Comparison of ENCODE assay signal across 9 cellular contexts in the genomic region with DNA sequence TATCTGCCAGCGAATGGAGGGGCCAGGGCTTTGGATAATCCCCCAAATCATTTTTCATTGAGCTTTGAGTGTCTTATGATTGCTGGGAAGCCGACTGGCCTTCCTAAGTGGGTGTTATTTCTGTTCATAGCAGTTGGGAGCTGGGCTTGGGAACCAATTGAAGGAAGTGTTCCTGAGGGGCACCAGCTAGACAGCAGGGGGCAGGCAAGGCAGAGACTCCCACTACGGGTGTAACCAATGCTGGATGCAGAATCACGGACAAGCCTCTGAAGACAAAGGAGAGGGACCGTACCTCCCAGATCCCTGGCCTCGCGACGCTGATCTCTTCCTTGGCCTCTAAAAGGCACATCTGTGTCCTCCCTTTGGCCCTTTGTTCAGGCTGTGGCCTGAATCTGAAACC.
DNase-seq lines count a peak whose midpoint lies in the region; ATAC-seq, FAIRE-seq and TF ChIP-seq lines count a peak whose summit lies in the region.
"Had no signal": no experiment of that assay in that cellular context is flagged by ENCODE, and none has a peak within 500 bp of the region (broad histone marks: within the 10 kb centered on the region; RNA-seq: fewer than 3 reads in every experiment).

No MANE protein-coding gene starts in this region.

- ATAC-seq in GM18873 (IDR thresholded peaks at IDR 0.05; ENCODE audit: low FRiP score, unreplicated experiment): no peak
- no peak for ATAC-seq in CD4-positive, alpha-beta T cell (ENCODE audit: poor library complexity)
- ATAC-seq: Panc1 had no signal

- no peak overlapping the region for H3K9ac ChIP-seq in endothelial cell of umbilical vein (replicated peaks; ENCODE audit: extremely low read depth, insufficient read depth, low read length)

- no peak for TF ChIP-seq CTCF in GM13976 (IDR thresholded peaks at IDR 0.05; ENCODE audit: borderline replicate concordance, control extremely low read depth, extremely low read depth, insufficient read depth, missing control alignments)
- TF ChIP-seq CTCF in endothelial cell of umbilical vein (IDR thresholded peaks at IDR 0.05; ENCODE audit: extremely low read depth in 1 of 2, insufficient read depth in 1 of 2, low read depth in 1 of 2, low read length in 2 of 2): peak; percentile 23 to 65
- TF ChIP-seq CTCF in nephron (IDR thresholded peaks at IDR 0.05; ENCODE audit: unreplicated experiment in 3 of 3): peak; percentile 62 to 68 (median 65)
- no peak for TF ChIP-seq CTCF in CD4-positive, alpha-beta T cell (IDR thresholded peaks at IDR 0.05)

- no peak overlapping the region for H3K4me3 ChIP-seq in endothelial cell of umbilical vein (replicated peaks in 1 of 3; ENCODE audit: insufficient read depth in 1 of 3, low read depth in 1 of 3, low read length in 3 of 3)

- H3K36me3 ChIP-seq in endothelial cell of umbilical vein (ENCODE audit: control insufficient read depth in 2 of 2, extremely low read depth in 1 of 2, insufficient read depth in 2 of 2, low read length in 2 of 2): no peaks in the 10 kb centered on the region

- no peaks in the 10 kb centered on the region for H3K79me2 ChIP-seq in endothelial cell of umbilical vein (ENCODE audit: control insufficient read depth, insufficient read depth, low read length)

- H3K9me3 Mint-ChIP-seq in nephron: no peaks in the 10 kb centered on the region
- H3K9me3 Mint-ChIP-seq in CD4-positive, alpha-beta T cell: no peaks in the 10 kb centered on the region

- no TSS peak for BruUV-seq in endothelial cell of umbilical vein (replicated peaks; lab: Mats Ljungman, UMichigan)

- TF ChIP-seq POLR2A in endothelial cell of umbilical vein (IDR thresholded peaks at IDR 0.05; ENCODE audit: low read depth, low read length) (no peak), H54 (IDR thresholded peaks at IDR 0.05; ENCODE audit: low read depth, low read length) (no peak)

- H3K4me1 Mint-ChIP-seq in nephron: peaks cover 14% of the 10 kb centered on the region
- H3K4me1 Mint-ChIP-seq in CD4-positive, alpha-beta T cell (ENCODE audit: low read depth): no peaks in the 10 kb centered on the region

- H3K9me1 ChIP-seq in endothelial cell of umbilical vein (replicated peaks; ENCODE audit: control insufficient read depth, extremely low read depth, insufficient read depth, low read length): no peaks in the 10 kb centered on the region

- peaks cover 26% of the 10 kb centered on the region for H3K27me3 Mint-ChIP-seq in nephron (ENCODE audit: low read depth)
- peaks cover 52% of the 10 kb centered on the region for H3K27me3 Mint-ChIP-seq in CD4-positive, alpha-beta T cell

- POLR2A ChIA-PET in endothelial cell of umbilical vein (lab: Charles Lee): no interaction called here
- POLR2A ChIA-PET in CD4-positive, alpha-beta T cell (lab: Charles Lee): no interaction called here

- no peaks in the 10 kb centered on the region for H4K20me1 ChIP-seq in endothelial cell of umbilical vein (replicated peaks; ENCODE audit: control insufficient read depth, extremely low read depth, insufficient read depth, low read length)

- dilution Hi-C loops in endothelial cell of umbilical vein (cut with MboI; ENCODE audit: extremely low pct_ligation_motif_present, low sequenced_read_pairs): no loop called here

- peak; percentile 50 for DNase-seq in GM13976 (ENCODE audit: low spot score)
- DNase-seq in NCI-H524 treated with DMSO at 0.1 percent for 48 hours (lab: John Stamatoyannopoulos, UW): peak; percentile 97
- peak; percentile 37 for DNase-seq in endothelial cell of umbilical vein (ENCODE audit: low read depth, low spot score)
- no peak for DNase-seq in CD4-positive, alpha-beta T cell
- DNase-seq in amniotic stem cell (lab: John Stamatoyannopoulos, UW): no peak
- DNase-seq in H54 (ENCODE audit: insufficient read length, low spot score): no peak

- H3K27me3 ChIP-seq in endothelial cell of umbilical vein (ENCODE audit: control insufficient read depth in 2 of 2, insufficient read depth in 2 of 2, low read length in 2 of 2): no peaks in the 10 kb centered on the region
- H3K27me3 ChIP-seq in CD4-positive, alpha-beta T cell (ENCODE audit: control insufficient read depth, insufficient read depth, low read length): peaks cover 15% of the 10 kb centered on the region

- CTCF ChIA-PET in endothelial cell of umbilical vein (lab: Charles Lee): interaction anchor here (0.6 to 3.1 kb wide), 20 partner anchors 9 to 935 kb away, joined by 3 to 45 read pairs (median 4); no protein-coding TSS in a partner anchor
- CTCF ChIA-PET in CD4-positive, alpha-beta T cell (lab: Charles Lee): no interaction called here

- no peak overlapping the region for H3K27ac ChIP-seq in endothelial cell of umbilical vein (ENCODE audit: insufficient read depth, low read depth, low read length)
- no peak overlapping the region for H3K27ac ChIP-seq in CD4-positive, alpha-beta T cell (ENCODE audit: low read depth, low read length)

- H3K4me1 ChIP-seq in endothelial cell of umbilical vein (ENCODE audit: control insufficient read depth, extremely low read depth, insufficient read depth, low read length): no peaks in the 10 kb centered on the region

- H3K9me3 ChIP-seq in endothelial cell of umbilical vein (replicated peaks; ENCODE audit: control insufficient read depth, insufficient read depth, low read length): no peaks in the 10 kb centered on the region
- no peaks in the 10 kb centered on the region for H3K9me3 ChIP-seq in CD4-positive, alpha-beta T cell (ENCODE audit: control insufficient read depth, low read length)

- intact Hi-C loops in endothelial cell of umbilical vein (cut with micrococcal nuclease): loop anchor here (1.0 kb wide), 2 partner anchors 339 to 462 kb away; no protein-coding TSS in a partner anchor
- intact Hi-C loops in CD4-positive, alpha-beta T cell (cut with DNase I, micrococcal nuclease): no loop called here

- H3K27ac Mint-ChIP-seq in nephron: no peak overlapping the region
- H3K27ac Mint-ChIP-seq in CD4-positive, alpha-beta T cell: no peak overlapping the region

- FAIRE-seq in endothelial cell of umbilical vein (lab: Jason Lieb, UNC) (peak; percentile 64), H54 (lab: Jason Lieb, UNC) (no peak)

- H3K36me3 Mint-ChIP-seq in nephron (ENCODE audit: low read depth): no peaks in the 10 kb centered on the region
- no peaks in the 10 kb centered on the region for H3K36me3 Mint-ChIP-seq in CD4-positive, alpha-beta T cell (ENCODE audit: low read depth)

- no peak overlapping the region for H2AFZ ChIP-seq in endothelial cell of umbilical vein (ENCODE audit: low read depth, low read length)

- H3K4me3 Mint-ChIP-seq in nephron: no peak overlapping the region
- no peak overlapping the region for H3K4me3 Mint-ChIP-seq in CD4-positive, alpha-beta T cell

- H3K4me2 ChIP-seq in endothelial cell of umbilical vein (ENCODE audit: insufficient read depth, low read length): no peak overlapping the region

- in situ Hi-C loops in GM13976 (cut with MboI; ENCODE audit: low sequenced_read_pairs, unreplicated experiment): loop anchor here (25.0 kb wide), 1 partner anchor 445 kb away; no protein-coding TSS in a partner anchor

TF ChIP-seq in endothelial cell of umbilical vein, 7 proteins besides CTCF, POLR2A, EP300 and RAD21:
- no peak for TF ChIP-seq FOS (IDR thresholded peaks at IDR 0.05; ENCODE audit: borderline replicate concordance, insufficient read depth, low read length)
- no peak for TF ChIP-seq GATA2 (IDR thresholded peaks at IDR 0.05; ENCODE audit: insufficient read depth, insufficient read length, low read depth, low read length)
- no peak for TF ChIP-seq JUN (IDR thresholded peaks at IDR 0.05; ENCODE audit: borderline replicate concordance, insufficient read depth, insufficient read length, low read depth)
- TF ChIP-seq, protein P1, sequence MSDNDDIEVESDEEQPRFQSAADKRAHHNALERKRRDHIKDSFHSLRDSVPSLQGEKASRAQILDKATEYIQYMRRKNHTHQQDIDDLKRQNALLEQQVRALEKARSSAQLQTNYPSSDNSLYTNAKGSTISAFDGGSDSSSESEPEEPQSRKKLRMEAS (IDR thresholded peaks at IDR 0.05; ENCODE audit: insufficient read depth, insufficient read length): no peak
- no peak for TF ChIP-seq EZH2 (IDR thresholded peaks at IDR 0.05; ENCODE audit: borderline replicate concordance, low read depth, low read length, severe bottlenecking)
- TF ChIP-seq POLR2AphosphoS5 (IDR thresholded peaks at IDR 0.05; ENCODE audit: insufficient read depth, low read depth, low read length): no peak
- no peak for TF ChIP-seq MYC (IDR thresholded peaks at IDR 0.05; ENCODE audit: low read depth, low read length)

Comparison
In these comparisons a context has a peak if more than half of its experiments do, and no peak if none do; other contexts are left out.
1. DNase-seq: peak in GM13976 (single experiment), NCI-H524 treated with DMSO at 0.1 percent for 48 hours (single experiment) and endothelial cell of umbilical vein (single experiment); none in CD4-positive, alpha-beta T cell (0 of 10), amniotic stem cell (single experiment) and H54 (single experiment).
2. CTCF ChIP-seq: peak in endothelial cell of umbilical vein (2 of 2) and nephron (3 of 3); none in GM13976 (single experiment) and CD4-positive, alpha-beta T cell (single experiment).